Comparison of ENCODE assay signal across 1 cellular context in the genomic region with DNA sequence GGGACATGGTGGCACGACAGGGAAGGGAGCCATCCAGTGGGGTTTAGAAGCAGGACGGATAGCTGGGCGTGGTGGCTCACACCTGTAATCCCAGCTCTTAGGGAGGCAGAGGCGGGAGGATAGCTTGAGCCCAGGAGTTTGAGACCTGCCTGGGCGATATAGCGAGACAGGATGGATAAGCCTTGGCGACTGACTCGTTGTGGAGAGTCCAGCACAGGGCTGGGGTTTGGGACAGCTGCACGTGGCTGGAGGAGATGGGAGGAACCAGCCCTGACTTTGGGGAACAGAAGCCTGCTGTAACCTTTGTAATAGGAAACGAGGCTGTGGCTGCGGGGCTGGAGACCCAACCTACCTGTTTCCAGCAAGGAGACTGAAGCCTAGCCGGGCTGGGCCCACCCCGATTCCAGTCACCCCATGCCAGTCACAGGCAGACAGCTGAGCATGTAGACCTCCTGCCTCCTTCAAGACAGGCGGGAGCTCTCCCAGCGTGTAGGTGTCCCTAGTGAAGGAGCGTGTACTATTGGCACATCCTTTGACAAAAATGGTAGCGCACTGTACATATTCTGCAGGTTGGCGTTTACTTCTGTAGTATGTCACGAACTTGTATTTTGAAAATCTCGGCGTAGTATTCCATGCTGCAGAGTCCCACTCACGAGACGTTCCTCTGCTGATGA.
TF ChIP-seq lines count a peak whose summit lies in the region.

No MANE protein-coding gene starts in this region.

TF ChIP-seq in K562, 482 proteins besides CTCF, POLR2A, EP300 and RAD21:
- TF ChIP-seq POLR2B (IDR thresholded peaks at IDR 0.05; ENCODE audit: low read depth, partially characterized antibody) (peak; percentile 4), ZNF174 (CRISPR knock-in tag; IDR thresholded peaks at IDR 0.05) (no peak), HMBOX1 (IDR thresholded peaks at IDR 0.05) (no peak)
